ENCODE assay signal across 8 cellular contexts in the genomic region with DNA sequence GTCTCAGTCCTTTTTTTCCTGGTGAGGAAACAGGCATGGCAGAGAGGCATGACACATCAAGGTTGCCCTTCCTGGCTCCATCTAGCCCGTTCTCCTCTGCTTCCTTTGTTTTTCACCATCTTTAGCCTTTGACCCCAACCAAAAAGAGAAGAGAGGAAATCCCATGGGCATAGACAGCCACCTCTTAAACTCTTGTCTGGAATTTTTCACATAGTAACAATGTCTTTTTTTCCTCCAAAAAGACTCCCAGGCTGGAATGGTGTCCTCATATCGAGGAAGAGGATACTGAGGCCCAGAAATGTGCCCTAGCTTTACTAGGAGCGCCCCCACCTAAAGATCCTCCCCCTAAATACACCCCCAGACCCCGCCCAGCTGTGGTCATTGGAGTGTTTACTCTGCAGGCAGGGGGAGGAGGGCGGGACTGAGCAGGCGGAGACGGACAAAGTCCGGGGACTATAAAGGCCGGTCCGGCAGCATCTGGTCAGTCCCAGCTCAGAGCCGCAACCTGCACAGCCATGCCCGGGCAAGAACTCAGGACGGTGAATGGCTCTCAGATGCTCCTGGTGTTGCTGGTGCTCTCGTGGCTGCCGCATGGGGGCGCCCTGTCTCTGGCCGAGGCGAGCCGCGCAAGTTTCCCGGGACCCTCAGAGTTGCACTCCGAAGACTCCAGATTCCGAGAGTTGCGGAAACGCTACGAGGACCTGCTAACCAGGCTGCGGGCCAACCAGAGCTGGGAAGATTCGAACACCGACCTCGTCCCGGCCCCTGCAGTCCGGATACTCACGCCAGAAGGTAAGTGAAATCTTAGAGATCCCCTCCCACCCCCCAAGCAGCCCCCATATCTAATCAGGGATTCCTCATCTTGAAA. TPM values are rescaled to one million over a fixed set of nuclear protein-coding genes. Genes with fewer than 3 reads are reported as not detected.
A peak's percentile ranks its signal among the peaks of the same experiment; 100 is the strongest.
DNase-seq lines count a peak whose midpoint lies in the region; ATAC-seq and TF ChIP-seq lines count a peak whose summit lies in the region.

A gene with protein sequence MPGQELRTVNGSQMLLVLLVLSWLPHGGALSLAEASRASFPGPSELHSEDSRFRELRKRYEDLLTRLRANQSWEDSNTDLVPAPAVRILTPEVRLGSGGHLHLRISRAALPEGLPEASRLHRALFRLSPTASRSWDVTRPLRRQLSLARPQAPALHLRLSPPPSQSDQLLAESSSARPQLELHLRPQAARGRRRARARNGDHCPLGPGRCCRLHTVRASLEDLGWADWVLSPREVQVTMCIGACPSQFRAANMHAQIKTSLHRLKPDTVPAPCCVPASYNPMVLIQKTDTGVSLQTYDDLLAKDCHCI (plus strand): TSS at position 484 of the 868 bp plus-strand sequence. CDS start 32 bp downstream, at position 516.

- H3K27me3 ChIP-seq in HUES64 (ENCODE audit: insufficient read depth, low read length) (peaks cover 25% of the 10 kb centered on the region), gastroesophageal sphincter (peaks cover 53% of the 10 kb centered on the region), trophoblast cell (ENCODE audit: insufficient read depth, low read length) (peaks cover 3% of the 10 kb centered on the region)

- TF ChIP-seq CTCF in gastroesophageal sphincter (IDR thresholded peaks at IDR 0.05), result peak in 3 of 4 experiments; percentile 5 to 59 (median 15)

- no peak within 1 kb of the TSS for H2BK5ac ChIP-seq in trophoblast cell (ENCODE audit: low read depth, low read length, poor library complexity)

- POLR2A ChIA-PET in activated CD4-positive, alpha-beta memory T cell treated with anti-CD3 and anti-CD28 coated beads for 36 hours (lab: Charles Lee), result no interaction called here

- H3K27me3 Mint-ChIP-seq in activated CD4-positive, alpha-beta memory T cell treated with anti-CD3 and anti-CD28 coated beads for 36 hours, result peaks cover 32% of the 10 kb centered on the region

- H4K8ac ChIP-seq in trophoblast cell (ENCODE audit: low read depth, low read length), result no peak within 1 kb of the TSS

- H2AFZ ChIP-seq in trophoblast cell (ENCODE audit: insufficient read depth, low read length, poor library complexity), result no peak within 1 kb of the TSS

- no peak within 1 kb of the TSS for H3K23ac ChIP-seq in trophoblast cell (ENCODE audit: low read length)

- H3K9ac ChIP-seq in HUES64 (ENCODE audit: low read depth, low read length) (0 out of 2 replicates have a peak within 1 kb of the TSS, but pooled peaks have one; percentile 38), trophoblast cell (ENCODE audit: low read length) (no peak within 1 kb of the TSS)

- TF ChIP-seq POLR2A in gastroesophageal sphincter (IDR thresholded peaks at IDR 0.05), result peak; percentile 54 to 58

- CTCF ChIA-PET in activated CD4-positive, alpha-beta memory T cell treated with anti-CD3 and anti-CD28 coated beads for 36 hours (lab: Charles Lee), result interaction anchor here (0.7 to 1.5 kb wide), 7 partner anchors 12 to 146 kb away, joined by 3 to 12 read pairs (median 3); no protein-coding TSS in a partner anchor

- peak within 1 kb of the TSS; percentile 36 for H2BK120ac ChIP-seq in trophoblast cell (ENCODE audit: insufficient read depth, low read length, poor library complexity)

- H3K27ac Mint-ChIP-seq in activated CD4-positive, alpha-beta memory T cell treated with anti-CD3 and anti-CD28 coated beads for 36 hours, result no peak within 1 kb of the TSS

- peak within 1 kb of the TSS; percentile 3 for H3K18ac ChIP-seq in trophoblast cell (ENCODE audit: low read length)

- peak within 1 kb of the TSS; percentile 4 for H3K4ac ChIP-seq in trophoblast cell (ENCODE audit: low read depth, low read length)

- ATAC-seq in gastroesophageal sphincter (peak; percentile 63), GM21367 (IDR thresholded peaks at IDR 0.05; ENCODE audit: unreplicated experiment) (no peak), HG03521 (IDR thresholded peaks at IDR 0.05; ENCODE audit: unreplicated experiment) (no peak)

- peak; percentile 46 for DNase-seq in Daoy (ENCODE audit: low read depth)
- DNase-seq in activated CD4-positive, alpha-beta memory T cell treated with anti-CD3 and anti-CD28 coated beads for 36 hours, result peak; percentile 51
- peak; percentile 87 to 94 for DNase-seq in trophoblast cell
- no peak for DNase-seq in DMS114 treated with DMSO at 0.1 percent for 48 hours (lab: John Stamatoyannopoulos, UW; ENCODE audit: unreplicated experiment)

- no peaks in the 10 kb centered on the region for H3K9me3 Mint-ChIP-seq in activated CD4-positive, alpha-beta memory T cell treated with anti-CD3 and anti-CD28 coated beads for 36 hours

- H3K4me2 ChIP-seq in trophoblast cell (ENCODE audit: low read length), result no peak within 1 kb of the TSS

- H4K12ac ChIP-seq in trophoblast cell (ENCODE audit: low read depth, low read length), result no peak within 1 kb of the TSS

- H3K36me3 Mint-ChIP-seq in activated CD4-positive, alpha-beta memory T cell treated with anti-CD3 and anti-CD28 coated beads for 36 hours, result no peaks in the 10 kb centered on the region

- H2AK5ac ChIP-seq in trophoblast cell (ENCODE audit: low read length), result no peak within 1 kb of the TSS

- TF ChIP-seq EP300 in gastroesophageal sphincter (IDR thresholded peaks at IDR 0.05), result no peak

- H3K4me1 Mint-ChIP-seq in activated CD4-positive, alpha-beta memory T cell treated with anti-CD3 and anti-CD28 coated beads for 36 hours (ENCODE audit: low read depth), result peaks cover 4% of the 10 kb centered on the region

- H3K4me1 ChIP-seq in HUES64 (ENCODE audit: insufficient read depth, low read length) (peaks cover 6% of the 10 kb centered on the region; the same call in 1 of the 2 replicates), gastroesophageal sphincter (peaks cover 0 to 28% (median 7%) of the 10 kb centered on the region in 3 donors), trophoblast cell (ENCODE audit: control insufficient read depth in 1 of 2, insufficient read depth in 2 of 2, low read length in 2 of 2) (peaks cover 19 to 26% of the 10 kb centered on the region in 2 experiments)

- H3K27ac ChIP-seq in HUES64 (ENCODE audit: low read depth, low read length) (no peak within 1 kb of the TSS), gastroesophageal sphincter (peak within 1 kb of the TSS in 1 of 4 donors; percentile 52), trophoblast cell (ENCODE audit: low read depth, low read length) (peak within 1 kb of the TSS; percentile 22)

- peaks cover 16% of the 10 kb centered on the region for H3K79me1 ChIP-seq in trophoblast cell (ENCODE audit: low read length)

- intact Hi-C loops in activated CD4-positive, alpha-beta memory T cell treated with anti-CD3 and anti-CD28 coated beads for 36 hours (cut with micrococcal nuclease), result no loop called here

- H3K9me3 ChIP-seq in HUES64 (ENCODE audit: insufficient read depth, low read depth, low read length), result no peaks in the 10 kb centered on the region
- H3K9me3 ChIP-seq in gastroesophageal sphincter, result no peaks in the 10 kb centered on the region
- peaks cover 2% of the 10 kb centered on the region for H3K9me3 ChIP-seq in trophoblast cell (ENCODE audit: insufficient read depth, low read depth, low read length)

- peak within 1 kb of the TSS; percentile 35 for H3K14ac ChIP-seq in trophoblast cell (ENCODE audit: low read length)

- H3K4me3 ChIP-seq in HUES64 (ENCODE audit: low read length), result peak within 1 kb of the TSS; percentile 34
- H3K4me3 ChIP-seq in gastroesophageal sphincter, result peak within 1 kb of the TSS in 1 of 2 donors; percentile 36
- H3K4me3 ChIP-seq in trophoblast cell (ENCODE audit: low read depth, low read length), result no peak within 1 kb of the TSS

- 68% methylated on average over 33 of the region's 33 CpGs for WGBS in HUES64
- WGBS in gastroesophageal sphincter (ENCODE audit: low coverage in 1 of 2), 2 donors, result 18 to 34% methylated on average over 2 to 17 of the region's 33 CpGs
- WGBS in trophoblast cell (ENCODE audit: extremely low coverage, insufficient coverage, insufficient read length), result no CpG with 5 or more reads among the region's 33 CpGs

- H4K91ac ChIP-seq in trophoblast cell (ENCODE audit: low read depth, low read length), result peak within 1 kb of the TSS; percentile 50

- H3K36me3 ChIP-seq in HUES64 (ENCODE audit: insufficient read depth, low read length) (no peaks in the 10 kb centered on the region), gastroesophageal sphincter (no peaks in the 10 kb centered on the region), trophoblast cell (ENCODE audit: control insufficient read depth in 1 of 2, insufficient read depth in 2 of 2, low read length in 2 of 2) (peaks cover 0 to 5% of the 10 kb centered on the region in 2 experiments)

- H3K79me2 ChIP-seq in trophoblast cell (ENCODE audit: control insufficient read depth, insufficient read depth, low read length, poor library complexity), result peaks cover 3% of the 10 kb centered on the region

- no peak within 1 kb of the TSS for H3K4me3 Mint-ChIP-seq in activated CD4-positive, alpha-beta memory T cell treated with anti-CD3 and anti-CD28 coated beads for 36 hours

- H2BK12ac ChIP-seq in trophoblast cell (ENCODE audit: low read length), result peak within 1 kb of the TSS; percentile 89

RNA-seq across cellular contexts. Expression of the gene that starts here (rescaled TPM):
- total RNA-seq in Daoy (2014; rRNA removed; shearing (Covaris generic)), result 5.1 and 7.3 TPM in 2 replicates
- polyA plus RNA-seq in HUES64 (2013, experiment 1 of 2), result 3.7 TPM
- polyA plus RNA-seq in HUES64 (2013, experiment 2 of 2), result 4.2 TPM
- not detected for total RNA-seq in activated CD4-positive, alpha-beta memory T cell treated with anti-CD3 and anti-CD28 coated beads for 36 hours
- total RNA-seq in gastroesophageal sphincter, result 1 to 10 TPM in 3 of 4 donors, under 1 TPM in 1; 0.62 to 3.7 (median 3.0) TPM
- 182 and 198 TPM in 2 replicates for polyA plus RNA-seq in trophoblast cell (2013)

Comparison
In these comparisons a context has a peak if more than half of its experiments do, and no peak if none do; other contexts are left out.
1. Peak in DNase-seq in activated CD4-positive, alpha-beta memory T cell treated with anti-CD3 and anti-CD28 coated beads for 36 hours; RNA of the gene not detected or under 1 TPM.